In the genomic region with DNA sequence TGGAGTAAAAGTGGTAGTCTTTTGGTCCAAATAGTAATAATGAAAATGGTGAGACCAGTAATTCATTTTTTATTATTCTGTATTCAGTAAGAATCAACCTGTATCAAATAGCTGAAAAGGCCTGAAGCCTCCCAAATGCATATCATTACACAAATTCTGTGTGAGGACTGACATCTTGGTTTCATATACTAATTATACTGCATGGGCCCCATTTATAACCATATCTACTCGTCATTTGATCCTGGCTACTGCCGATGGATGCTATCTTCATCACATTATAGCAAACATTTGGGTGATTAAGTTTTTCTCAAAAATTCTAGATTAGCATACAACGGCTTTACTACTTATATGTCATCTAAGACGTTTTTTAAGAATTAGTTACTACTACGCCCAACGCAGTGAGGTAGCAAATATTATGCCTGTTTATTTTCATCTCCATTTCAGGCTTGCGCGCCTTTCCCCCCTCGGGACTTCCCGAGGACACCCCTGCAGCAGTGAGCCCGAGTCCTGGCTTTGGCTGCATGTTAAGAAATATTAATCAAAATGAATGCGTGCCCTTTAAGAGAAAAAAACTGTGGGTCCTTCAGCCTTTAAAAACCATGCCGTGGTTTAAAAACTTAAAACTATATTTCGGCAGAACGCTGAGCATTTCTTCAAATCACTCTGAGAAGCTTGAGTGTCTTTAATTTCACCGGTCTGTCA, we compare ENCODE assay signal across 8 cellular contexts. TPM values are rescaled to one million over a fixed set of nuclear protein-coding genes. Genes with fewer than 3 reads are reported as not detected.
DNase-seq lines count a peak whose midpoint lies in the region; ATAC-seq and TF ChIP-seq lines count a peak whose summit lies in the region.

No MANE protein-coding gene starts in this region.

- peaks cover 14% of the 10 kb centered on the region; the same call in 1 of the 2 replicates for H3K4me1 ChIP-seq in Caco-2
- no peaks in the 10 kb centered on the region for H3K4me1 ChIP-seq in esophagus (ENCODE audit: control insufficient read depth in 2 of 2, insufficient read depth in 2 of 2, low read length in 1 of 2)
- peaks cover 18 to 29% of the 10 kb centered on the region in 2 donors for H3K4me1 ChIP-seq in naive thymus-derived CD4-positive, alpha-beta T cell (ENCODE audit: control insufficient read depth in 2 of 2, insufficient read depth in 2 of 2, low read length in 2 of 2)

- peaks cover 7% of the 10 kb centered on the region; the same call in 1 of the 2 replicates for H3K9me3 ChIP-seq in Caco-2
- no peaks in the 10 kb centered on the region for H3K9me3 ChIP-seq in esophagus (ENCODE audit: control insufficient read depth in 2 of 2, insufficient read depth in 1 of 2, low read depth in 1 of 2, low read length in 1 of 2)
- no peaks in the 10 kb centered on the region for H3K9me3 ChIP-seq in naive thymus-derived CD4-positive, alpha-beta T cell (ENCODE audit: control insufficient read depth in 2 of 3, low read length in 3 of 3)

- no peaks in the 10 kb centered on the region; the same call in 1 of the 2 replicates for H3K36me3 ChIP-seq in Caco-2 (ENCODE audit: control insufficient read depth, insufficient read depth, low read length)
- no peaks in the 10 kb centered on the region for H3K36me3 ChIP-seq in esophagus (ENCODE audit: control insufficient read depth in 2 of 2, insufficient read depth in 2 of 2, low read length in 1 of 2)
- H3K36me3 ChIP-seq in naive thymus-derived CD4-positive, alpha-beta T cell (ENCODE audit: control insufficient read depth in 2 of 3, insufficient read depth in 3 of 3, low read length in 3 of 3) = peaks cover 0 to 7% (median 0%) of the 10 kb centered on the region in 3 experiments

- H3K36me3 Mint-ChIP-seq in Caco-2 (ENCODE audit: insufficient read depth, unreplicated experiment) = peaks cover 13% of the 10 kb centered on the region
- H3K36me3 Mint-ChIP-seq in naive thymus-derived CD4-positive, alpha-beta T cell = peaks cover 4 to 16% (median 5%) of the 10 kb centered on the region in 5 donors

- WGBS in esophagus, 2 donors = 3 to 4% methylated on average over 16 of the region's 16 CpGs

- peaks cover 2% of the 10 kb centered on the region for H3K27me3 Mint-ChIP-seq in Caco-2 (ENCODE audit: insufficient read depth, unreplicated experiment)
- peaks cover 5 to 9% (median 6%) of the 10 kb centered on the region in 5 donors for H3K27me3 Mint-ChIP-seq in naive thymus-derived CD4-positive, alpha-beta T cell

- H3K9me3 Mint-ChIP-seq in Caco-2 (ENCODE audit: unreplicated experiment) = no peaks in the 10 kb centered on the region
- peaks cover 0 to 4% (median 0%) of the 10 kb centered on the region in 11 donors for H3K9me3 Mint-ChIP-seq in naive thymus-derived CD4-positive, alpha-beta T cell

- peak overlapping the region; percentile 94 for H3K4me3 Mint-ChIP-seq in Caco-2 (ENCODE audit: unreplicated experiment)
- peak overlapping the region; percentile 90 to 99 (median 98) for H3K4me3 Mint-ChIP-seq in naive thymus-derived CD4-positive, alpha-beta T cell

- no peak for TF ChIP-seq CTCF in Caco-2 (IDR thresholded peaks at IDR 0.05; ENCODE audit: insufficient read depth in 1 of 2, low read depth in 1 of 2, low read length in 1 of 2, severe bottlenecking in 1 of 2, unreplicated experiment in 1 of 2)

- intact Hi-C loops in Caco-2 (cut with micrococcal nuclease; ENCODE audit: unreplicated experiment) = loop anchor here (2.0 to 10.0 kb wide), 4 partner anchors 134 to 1441 kb away; a partner anchor contains a TSS
- intact Hi-C loops in naive thymus-derived CD4-positive, alpha-beta T cell (cut with micrococcal nuclease) = loop anchor here (1.0 to 10.0 kb wide), 14 partner anchors 8 to 1998 kb away; a partner anchor contains a TSS

- H3K4me1 Mint-ChIP-seq in Caco-2 (ENCODE audit: low read depth, unreplicated experiment) = no peaks in the 10 kb centered on the region
- peaks cover 16 to 50% (median 42%) of the 10 kb centered on the region in 7 donors for H3K4me1 Mint-ChIP-seq in naive thymus-derived CD4-positive, alpha-beta T cell

- H3K4me3 ChIP-seq in Caco-2 (ENCODE audit: low read depth, low read length) (peak overlapping the region; percentile 67), esophagus (ENCODE audit: low read depth in 1 of 2, low read length in 2 of 2) (peak overlapping the region; percentile 82 to 96)
- peak overlapping the region; percentile 93 for H3K4me3 ChIP-seq in naive thymus-derived CD4-positive, alpha-beta T cell (ENCODE audit: low read length)

- DNase-seq in Caco-2 = peak in 1 of 2 experiments; percentile 3
- DNase-seq in HPDE6-E6E7 (ENCODE audit: extremely low spot score) = peak; percentile 5
- DNase-seq in activated CD8-positive, alpha-beta memory T cell treated with anti-CD3 and anti-CD28 coated beads, Interleukin-2, amount 50 U/mL, for 4 hours = peak; percentile 28
- peak in 1 of 9 donors; percentile 23 for DNase-seq in naive thymus-derived CD4-positive, alpha-beta T cell
- DNase-seq in amniotic stem cell (lab: John Stamatoyannopoulos, UW) = no peak
- DNase-seq in stimulated activated naive CD4-positive, alpha-beta T cell treated with Interleukin-2 at 50 U/mL for 16 hours (lab: John Stamatoyannopoulos, UW) = no peak

- TSS peak; percentile 89 for BruUV-seq in Caco-2 (replicated peaks; lab: Mats Ljungman, UMichigan)

- CTCF ChIA-PET in Caco-2 (lab: Charles Lee) = no interaction called here
- CTCF ChIA-PET in naive thymus-derived CD4-positive, alpha-beta T cell (lab: Charles Lee) = interaction anchor here (1.5 kb wide), 1 partner anchor 8 kb away, joined by 3 read pairs; no protein-coding TSS in a partner anchor

- no peaks in the 10 kb centered on the region for H3K27me3 ChIP-seq in Caco-2 (replicated peaks; ENCODE audit: control insufficient read depth, insufficient read depth, low read length)
- H3K27me3 ChIP-seq in esophagus (ENCODE audit: control insufficient read depth in 1 of 2, insufficient read depth in 2 of 2, low read length in 2 of 2) = no peaks in the 10 kb centered on the region
- no peaks in the 10 kb centered on the region for H3K27me3 ChIP-seq in naive thymus-derived CD4-positive, alpha-beta T cell (ENCODE audit: control insufficient read depth in 2 of 2, insufficient read depth in 2 of 2, low read length in 2 of 2)

- POLR2A ChIA-PET in Caco-2 (lab: Charles Lee) = interaction anchor here (0.6 kb wide), 1 partner anchor 319 kb away, joined by 8 read pairs; no protein-coding TSS in a partner anchor
- POLR2A ChIA-PET in naive thymus-derived CD4-positive, alpha-beta T cell (lab: Charles Lee) = interaction anchor here (0.7 to 2.7 kb wide), 8 partner anchors 115 to 520 kb away, joined by 3 to 10 read pairs (median 5); a partner anchor contains a TSS

- H3K27ac Mint-ChIP-seq in Caco-2 (ENCODE audit: unreplicated experiment) = peak overlapping the region; percentile 97
- peak overlapping the region; percentile 95 to 100 (median 99) for H3K27ac Mint-ChIP-seq in naive thymus-derived CD4-positive, alpha-beta T cell

- peak overlapping the region; percentile 97 for H3K27ac ChIP-seq in esophagus (ENCODE audit: low read depth in 2 of 2, low read length in 1 of 2)
- H3K27ac ChIP-seq in naive thymus-derived CD4-positive, alpha-beta T cell (ENCODE audit: low read depth, low read length) = peak overlapping the region; percentile 94

- no peak for ATAC-seq in naive thymus-derived CD4-positive, alpha-beta T cell
- no peak for ATAC-seq in HG02798 (IDR thresholded peaks at IDR 0.05; ENCODE audit: poor library complexity, unreplicated experiment)

RNA-seq across cellular contexts. Expression of a gene that starts 0.8 kb away (rescaled TPM):
- total RNA-seq in Caco-2 (2022) = 1.7 and 3.3 TPM in 2 replicates
- polyA plus RNA-seq in esophagus = 1 to 10 TPM; 4.5 to 8.3 TPM
- 10 to 100 TPM in 4 of 5 experiments, 1 to 10 TPM in 1; 7.2 to 17.3 (median 12.8) TPM for total RNA-seq in naive thymus-derived CD4-positive, alpha-beta T cell
- 10 to 100 TPM; 14.4 to 15.4 TPM for polyA plus RNA-seq in naive thymus-derived CD4-positive, alpha-beta T cell

Comparison
In these comparisons a context has a peak if more than half of its experiments do, and no peak if none do; other contexts are left out.
1. DNase-seq: peak in HPDE6-E6E7 (single experiment) and activated CD8-positive, alpha-beta memory T cell treated with anti-CD3 and anti-CD28 coated beads, Interleukin-2, amount 50 U/mL, for 4 hours (single experiment); none in amniotic stem cell (single experiment) and stimulated activated naive CD4-positive, alpha-beta T cell treated with Interleukin-2 at 50 U/mL for 16 hours (single experiment).
2. Peak in every context shown above with its lines, with median percentiles within 50 percentile points of each other: H3K4me3 ChIP-seq.